Comparison of ENCODE assay signal across 9 cellular contexts in the genomic region with DNA sequence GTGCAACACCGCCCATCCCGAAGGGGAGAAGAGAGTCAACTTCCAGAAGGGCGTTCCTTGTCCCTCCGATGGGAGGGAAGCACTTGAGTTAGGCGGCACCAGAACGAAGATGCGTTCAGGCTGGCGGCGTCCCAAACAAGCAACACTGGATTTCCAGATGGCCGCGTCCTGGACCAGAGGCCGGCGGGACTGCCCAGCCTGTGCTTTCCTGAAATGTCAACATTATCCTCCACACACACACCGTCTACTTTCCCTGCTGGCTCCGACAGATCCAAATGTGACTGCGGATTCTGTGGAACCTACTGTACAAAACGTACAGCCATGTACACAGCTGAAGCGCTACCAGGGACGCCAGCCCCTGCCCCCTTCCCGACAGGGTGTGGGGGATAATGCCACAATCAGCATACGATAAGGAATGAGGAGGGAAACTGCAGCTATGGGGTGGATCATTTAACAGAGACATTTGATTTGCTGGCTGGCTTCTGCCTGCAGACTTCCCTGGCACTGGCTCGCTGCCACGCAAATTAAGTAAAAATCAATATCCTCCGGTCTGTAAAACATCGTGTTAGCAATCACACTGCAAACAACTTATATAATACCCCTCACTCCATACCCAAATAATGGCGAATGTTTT.
DNase-seq lines count a peak whose midpoint lies in the region; ATAC-seq, FAIRE-seq and TF ChIP-seq lines count a peak whose summit lies in the region.
"Had no signal": no experiment of that assay in that cellular context is flagged by ENCODE, and none has a peak within 500 bp of the region (broad histone marks: within the 10 kb centered on the region; RNA-seq: fewer than 3 reads in every experiment).

No MANE protein-coding gene starts in this region.

- CTCF ChIA-PET in T-cell (lab: Charles Lee), result no interaction called here

- H3K4me3 Mint-ChIP-seq in T-cell, result no peak overlapping the region
- H3K4me3 Mint-ChIP-seq: CD4-positive, CD25-positive, alpha-beta regulatory T cell had no signal

- no peaks in the 10 kb centered on the region for H3K27me3 Mint-ChIP-seq in T-cell

- no peaks in the 10 kb centered on the region for H3K9me3 ChIP-seq in neural cell (ENCODE audit: low read length)

- no peaks in the 10 kb centered on the region for H3K27me3 ChIP-seq in neural cell (ENCODE audit: insufficient read depth, low read depth, low read length)

- FAIRE-seq in RCC 7860 (lab: Jason Lieb, UNC), result no peak

- no peaks in the 10 kb centered on the region for H3K36me3 ChIP-seq in neural cell (ENCODE audit: insufficient read depth, low read length)

- peak; percentile 79 for DNase-seq in COR-L47 (lab: John Stamatoyannopoulos, UW)
- peak; percentile 65 for DNase-seq in NCI-H2227 (lab: John Stamatoyannopoulos, UW; ENCODE audit: unreplicated experiment)
- peak; percentile 41 for DNase-seq in epidermal melanocyte (ENCODE audit: insufficient read length, low spot score)
- no peak for DNase-seq in T-cell
- no peak for DNase-seq in COLO829 (ENCODE audit: low spot score)
- DNase-seq in inferior parietal cortex (ENCODE audit: extremely low spot score), result no peak
- no peak for DNase-seq in RCC 7860 (ENCODE audit: low spot score)
- DNase-seq: CD4-positive, CD25-positive, alpha-beta regulatory T cell had no signal

- no peaks in the 10 kb centered on the region for H3K4me1 Mint-ChIP-seq in T-cell
- H3K4me1 Mint-ChIP-seq: CD4-positive, CD25-positive, alpha-beta regulatory T cell had no signal

- POLR2A ChIA-PET in T-cell (lab: Charles Lee), result no interaction called here

- H3K9me2 ChIP-seq in neural cell (ENCODE audit: insufficient read depth, low read length), result no peaks in the 10 kb centered on the region

- no peak for TF ChIP-seq RAD21 in neural cell (conservative IDR thresholded peaks at IDR 0.05)

- no peaks in the 10 kb centered on the region for H3K36me3 Mint-ChIP-seq in T-cell
- H3K36me3 Mint-ChIP-seq: CD4-positive, CD25-positive, alpha-beta regulatory T cell had no signal

- H2AFZ ChIP-seq in neural cell (ENCODE audit: low read depth, low read length), result no peak overlapping the region

- peaks cover 28% of the 10 kb centered on the region for H3K79me2 ChIP-seq in neural cell (replicated peaks; ENCODE audit: insufficient read depth, low read length)

- peak overlapping the region; percentile 23 for H3K4me3 ChIP-seq in neural cell (ENCODE audit: low read length)

- no peak overlapping the region for H3K9ac ChIP-seq in neural cell (ENCODE audit: low read length)

- no peak for TF ChIP-seq CTCF in neural cell (IDR thresholded peaks at IDR 0.05; ENCODE audit: poor library complexity, severe bottlenecking)

- no peak for ATAC-seq in T-cell (replicated peaks in 1 of 4)

- H3K4me2 ChIP-seq in neural cell (ENCODE audit: low read length), result peak overlapping the region; percentile 12

- H3F3A ChIP-seq in neural cell (ENCODE audit: insufficient read depth, low read length, poor library complexity, severe bottlenecking), result no peaks in the 10 kb centered on the region

- H3K27ac ChIP-seq in neural cell (ENCODE audit: low read length), result peak overlapping the region; percentile 11

- H4K20me1 ChIP-seq in neural cell (ENCODE audit: insufficient read depth), result no peaks in the 10 kb centered on the region

- no peak overlapping the region for H3K27ac Mint-ChIP-seq in T-cell
- H3K27ac Mint-ChIP-seq: CD4-positive, CD25-positive, alpha-beta regulatory T cell had no signal

- peaks cover 0 to 5% (median 0%) of the 10 kb centered on the region in 3 donors for H3K9me3 Mint-ChIP-seq in T-cell

- TF ChIP-seq EP300 in neural cell (conservative IDR thresholded peaks at IDR 0.05; ENCODE audit: poor library complexity, severe bottlenecking), result no peak

TF ChIP-seq in neural cell, 6 proteins besides CTCF, POLR2A, EP300 and RAD21:
- no peak for TF ChIP-seq TAF1 (IDR thresholded peaks at IDR 0.05; ENCODE audit: low read depth)
- TF ChIP-seq EZH2 (IDR thresholded peaks at IDR 0.05; ENCODE audit: borderline replicate concordance, insufficient read depth, low read length, poor library complexity, severe bottlenecking), result no peak
- TF ChIP-seq SMC3 (conservative IDR thresholded peaks at IDR 0.05; ENCODE audit: poor library complexity), result no peak
- TF ChIP-seq POLR2AphosphoS5 (IDR thresholded peaks at IDR 0.05), result no peak
- TF ChIP-seq MXI1 (conservative IDR thresholded peaks at IDR 0.05; ENCODE audit: poor library complexity, severe bottlenecking), result no peak
- TF ChIP-seq, protein P1, sequence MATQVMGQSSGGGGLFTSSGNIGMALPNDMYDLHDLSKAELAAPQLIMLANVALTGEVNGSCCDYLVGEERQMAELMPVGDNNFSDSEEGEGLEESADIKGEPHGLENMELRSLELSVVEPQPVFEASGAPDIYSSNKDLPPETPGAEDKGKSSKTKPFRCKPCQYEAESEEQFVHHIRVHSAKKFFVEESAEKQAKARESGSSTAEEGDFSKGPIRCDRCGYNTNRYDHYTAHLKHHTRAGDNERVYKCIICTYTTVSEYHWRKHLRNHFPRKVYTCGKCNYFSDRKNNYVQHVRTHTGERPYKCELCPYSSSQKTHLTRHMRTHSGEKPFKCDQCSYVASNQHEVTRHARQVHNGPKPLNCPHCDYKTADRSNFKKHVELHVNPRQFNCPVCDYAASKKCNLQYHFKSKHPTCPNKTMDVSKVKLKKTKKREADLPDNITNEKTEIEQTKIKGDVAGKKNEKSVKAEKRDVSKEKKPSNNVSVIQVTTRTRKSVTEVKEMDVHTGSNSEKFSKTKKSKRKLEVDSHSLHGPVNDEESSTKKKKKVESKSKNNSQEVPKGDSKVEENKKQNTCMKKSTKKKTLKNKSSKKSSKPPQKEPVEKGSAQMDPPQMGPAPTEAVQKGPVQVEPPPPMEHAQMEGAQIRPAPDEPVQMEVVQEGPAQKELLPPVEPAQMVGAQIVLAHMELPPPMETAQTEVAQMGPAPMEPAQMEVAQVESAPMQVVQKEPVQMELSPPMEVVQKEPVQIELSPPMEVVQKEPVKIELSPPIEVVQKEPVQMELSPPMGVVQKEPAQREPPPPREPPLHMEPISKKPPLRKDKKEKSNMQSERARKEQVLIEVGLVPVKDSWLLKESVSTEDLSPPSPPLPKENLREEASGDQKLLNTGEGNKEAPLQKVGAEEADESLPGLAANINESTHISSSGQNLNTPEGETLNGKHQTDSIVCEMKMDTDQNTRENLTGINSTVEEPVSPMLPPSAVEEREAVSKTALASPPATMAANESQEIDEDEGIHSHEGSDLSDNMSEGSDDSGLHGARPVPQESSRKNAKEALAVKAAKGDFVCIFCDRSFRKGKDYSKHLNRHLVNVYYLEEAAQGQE (IDR thresholded peaks at IDR 0.05; ENCODE audit: borderline replicate concordance), result no peak
TF ChIP-seq in neural cell: peak in this region for 0.

Comparison
In these comparisons a context has a peak if more than half of its experiments do, and no peak if none do; other contexts are left out.
1. DNase-seq: peak in COR-L47 (single experiment), NCI-H2227 (single experiment) and epidermal melanocyte (single experiment); none in T-cell (0 of 34), COLO829 (single experiment), inferior parietal cortex (single experiment) and RCC 7860 (single experiment).